ENCODE assay signal across 8 cellular contexts in the genomic region with DNA sequence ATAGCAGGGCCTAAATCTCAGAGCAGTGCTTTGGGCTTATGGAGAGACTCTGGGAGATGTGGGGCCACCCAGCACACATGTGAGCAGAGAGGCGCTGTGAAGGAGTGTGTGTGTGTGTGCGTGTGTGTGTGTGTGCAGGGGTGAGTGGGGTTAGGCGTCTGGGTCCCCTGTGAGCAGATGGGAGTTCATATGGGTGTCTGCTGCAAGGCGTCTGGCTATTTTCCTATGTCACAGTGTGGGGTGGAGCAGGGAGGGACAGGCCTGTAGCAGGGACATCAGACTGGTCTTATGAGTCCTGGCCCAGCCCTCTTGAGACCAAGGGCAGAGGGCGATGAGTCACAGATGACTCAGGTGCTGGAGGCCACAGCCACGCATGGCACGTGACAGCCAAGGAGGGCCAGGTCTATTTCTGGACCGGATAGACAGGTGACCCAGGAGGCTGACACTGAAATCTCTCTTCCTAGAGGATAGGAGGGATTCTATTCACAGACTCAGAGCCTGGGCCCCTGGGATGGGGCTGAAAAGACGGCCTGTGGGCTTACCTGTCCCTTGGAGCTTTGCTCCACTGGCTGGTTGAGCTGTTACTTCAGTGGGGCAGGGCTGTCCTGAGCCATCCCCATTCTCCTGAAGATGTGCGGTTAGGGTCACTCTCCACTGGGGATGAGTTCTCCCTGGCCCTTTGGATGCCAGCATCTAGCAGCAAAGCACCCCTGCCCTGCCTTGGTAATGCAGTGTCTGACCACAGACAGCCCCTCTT. TPM values are rescaled to one million over a fixed set of nuclear protein-coding genes. Genes with fewer than 3 reads are reported as not detected.
DNase-seq lines count a peak whose midpoint lies in the region; ATAC-seq and TF ChIP-seq lines count a peak whose summit lies in the region.

No MANE protein-coding gene starts in this region.

- peak; percentile 88 for ATAC-seq in GM19463 (IDR thresholded peaks at IDR 0.05; ENCODE audit: unreplicated experiment)
- peak in 2 of 3 donors; percentile 42 to 78 for ATAC-seq in natural killer cell
- ATAC-seq in GM19452 (IDR thresholded peaks at IDR 0.05; ENCODE audit: unreplicated experiment), result no peak

- H3K27me3 Mint-ChIP-seq in natural killer cell (ENCODE audit: low read depth in 2 of 2), result no peaks in the 10 kb centered on the region

- H3K9me3 Mint-ChIP-seq in natural killer cell, result no peaks in the 10 kb centered on the region

- H3K27ac Mint-ChIP-seq in natural killer cell, result peak overlapping the region in 1 of 2 donors; percentile 25

- intact Hi-C loops in natural killer cell (cut with micrococcal nuclease), result no loop called here
- intact Hi-C loops in posterior vena cava (cut with DNase I), result no loop called here

- H3K4me3 Mint-ChIP-seq in natural killer cell, result no peak overlapping the region

- peaks cover 0 to 20% of the 10 kb centered on the region in 2 donors for H3K4me1 Mint-ChIP-seq in natural killer cell

- no peaks in the 10 kb centered on the region for H3K36me3 Mint-ChIP-seq in natural killer cell

- no peak for TF ChIP-seq CTCF in natural killer cell (IDR thresholded peaks at IDR 0.05)

- DNase-seq in AG20443 (ENCODE audit: low spot score), result peak; percentile 81
- DNase-seq in NOMO-1 treated with DMSO at 0.1 percent for 48 hours (lab: John Stamatoyannopoulos, UW; ENCODE audit: unreplicated experiment), result peak; percentile 67
- peak; percentile 67 for DNase-seq in dermis blood vessel endothelial cell
- no peak for DNase-seq in natural killer cell
- DNase-seq in NCI-H1436 treated with DMSO at 0.1 percent for 48 hours (lab: John Stamatoyannopoulos, UW), result no peak
- DNase-seq in posterior vena cava (ENCODE audit: low spot score), result no peak

RNA-seq across cellular contexts. Expression of a gene that starts 28.9 kb away (rescaled TPM):
- total RNA-seq in dermis blood vessel endothelial cell, result 5.8 and 10.9 TPM in 2 replicates
- total RNA-seq in natural killer cell, result 10 to 100 TPM in 1 of 3 donors, 1 to 10 TPM in 2; 3.6 to 27.5 (median 3.7) TPM
- 10 to 100 TPM; 88.4 to 91.7 TPM for total RNA-seq in posterior vena cava

Comparison
In these comparisons a context has a peak if more than half of its experiments do, and no peak if none do; other contexts are left out.
1. DNase-seq: peak in AG20443 (single experiment), NOMO-1 treated with DMSO at 0.1 percent for 48 hours (single experiment) and dermis blood vessel endothelial cell (single experiment); none in natural killer cell (single experiment), NCI-H1436 treated with DMSO at 0.1 percent for 48 hours (single experiment) and posterior vena cava (single experiment).